In genomic region chr11:12200359-12201015, GRCh38 we compare ENCODE assay signal across 9 cellular contexts.
DNase-seq lines count a peak whose midpoint lies in the region; ATAC-seq and TF ChIP-seq lines count a peak whose summit lies in the region.
"Had no signal": no experiment of that assay in that cellular context is flagged by ENCODE, and none has a peak within 500 bp of the region (broad histone marks: within the 10 kb centered on the region; RNA-seq: fewer than 3 reads in every experiment).

No MANE protein-coding gene starts in this region.

- no peak for ATAC-seq in GM18498 (IDR thresholded peaks at IDR 0.05; ENCODE audit: unreplicated experiment)
- no peak for ATAC-seq in GM18868 (IDR thresholded peaks at IDR 0.05; ENCODE audit: unreplicated experiment)

- DNase-seq in LHCN-M2 (ENCODE audit: low read depth) = peak; percentile 71
- no peak for DNase-seq in colonic mucosa
- no peak for DNase-seq in NAMALWA (ENCODE audit: low spot score)
- no peak for DNase-seq in NOMO-1 treated with DMSO at 0.1 percent for 48 hours (lab: John Stamatoyannopoulos, UW; ENCODE audit: unreplicated experiment)

- H3K4me1 ChIP-seq in colonic mucosa (peaks cover 5% of the 10 kb centered on the region), muscle layer of colon (ENCODE audit: insufficient read depth, low read length) (peaks cover 38% of the 10 kb centered on the region)

- H3K36me3 ChIP-seq in colonic mucosa (peaks cover 5% of the 10 kb centered on the region), muscle layer of colon (ENCODE audit: insufficient read depth, low read length) (peaks cover 15% of the 10 kb centered on the region)

- H3K27ac ChIP-seq in C4-2B (peak overlapping the region; percentile 13), colonic mucosa (peak overlapping the region; percentile 28), muscle layer of colon (ENCODE audit: low read depth, low read length) (peak overlapping the region; percentile 35)

- intact Hi-C loops in colonic mucosa (cut with DNase I) = no loop called here

- H3K9me3 ChIP-seq in colonic mucosa (no peaks in the 10 kb centered on the region), muscle layer of colon (ENCODE audit: low read length) (no peaks in the 10 kb centered on the region)
- H3K9me3 ChIP-seq: mucosa of descending colon had no signal

- no peaks in the 10 kb centered on the region for H3K27me3 ChIP-seq in colonic mucosa
- H3K27me3 ChIP-seq in muscle layer of colon (ENCODE audit: control insufficient read depth in 1 of 2, insufficient read depth in 2 of 2, low read length in 2 of 2) = no peaks in the 10 kb centered on the region

- H3K9ac ChIP-seq in colonic mucosa (ENCODE audit: low read depth in 2 of 2, low read length in 2 of 2) = no peak overlapping the region
- no peak overlapping the region for H3K9ac ChIP-seq in muscle layer of colon (ENCODE audit: low read length)

- TF ChIP-seq CTCF in C4-2B (conservative IDR thresholded peaks at IDR 0.05) (no peak), colonic mucosa (IDR thresholded peaks at IDR 0.05) (no peak)

- no peak overlapping the region for H3K4me3 ChIP-seq in colonic mucosa
- no peak overlapping the region for H3K4me3 ChIP-seq in muscle layer of colon (ENCODE audit: low read depth in 1 of 2, low read length in 2 of 2)
- H3K4me3 ChIP-seq: mucosa of descending colon had no signal
